ENCODE assay signal across 10 cellular contexts in genomic region chrX:18899796-18900380, GRCh38.
DNase-seq lines count a peak whose midpoint lies in the region; ATAC-seq and TF ChIP-seq lines count a peak whose summit lies in the region.
"Had no signal": no experiment of that assay in that cellular context is flagged by ENCODE, and none has a peak within 500 bp of the region (broad histone marks: within the 10 kb centered on the region; RNA-seq: fewer than 3 reads in every experiment).

No MANE protein-coding gene starts in this region.

- H3K27me3 Mint-ChIP-seq in nephron (ENCODE audit: low read depth) = no peaks in the 10 kb centered on the region
- H3K27me3 Mint-ChIP-seq in T-helper 2 cell treated with Interferon-gamma antibody and Interleukin-4, amounts not matched to agents 5 μg/mL and 100 μg/mL, for 36 hours (ENCODE audit: low read depth) = no peaks in the 10 kb centered on the region

- ATAC-seq in body of pancreas = no peak
- no peak for ATAC-seq in GM18502 (IDR thresholded peaks at IDR 0.05; ENCODE audit: poor library complexity, unreplicated experiment)

- no peak overlapping the region for H3K4me3 ChIP-seq in body of pancreas

- no peak overlapping the region for H3K27ac Mint-ChIP-seq in nephron
- H3K27ac Mint-ChIP-seq in T-helper 2 cell treated with Interferon-gamma antibody and Interleukin-4, amounts not matched to agents 5 μg/mL and 100 μg/mL, for 36 hours = no peak overlapping the region

- H3K9me3 Mint-ChIP-seq in nephron = peaks cover 15% of the 10 kb centered on the region
- no peaks in the 10 kb centered on the region for H3K9me3 Mint-ChIP-seq in T-helper 2 cell treated with Interferon-gamma antibody and Interleukin-4, amounts not matched to agents 5 μg/mL and 100 μg/mL, for 36 hours

- H3K4me3 Mint-ChIP-seq in nephron = no peak overlapping the region
- no peak overlapping the region for H3K4me3 Mint-ChIP-seq in T-helper 2 cell treated with Interferon-gamma antibody and Interleukin-4, amounts not matched to agents 5 μg/mL and 100 μg/mL, for 36 hours

- no peak for TF ChIP-seq POLR2A in body of pancreas (IDR thresholded peaks at IDR 0.05)

- H3K4me1 Mint-ChIP-seq in nephron = peaks cover 11% of the 10 kb centered on the region
- no peaks in the 10 kb centered on the region for H3K4me1 Mint-ChIP-seq in T-helper 2 cell treated with Interferon-gamma antibody and Interleukin-4, amounts not matched to agents 5 μg/mL and 100 μg/mL, for 36 hours (ENCODE audit: low read depth)

- H3K9me3 ChIP-seq in body of pancreas = no peaks in the 10 kb centered on the region

- DNase-seq in Daoy (ENCODE audit: low read depth) (peak; percentile 10), HT-29 (ENCODE audit: low spot score) (peak; percentile 17), body of pancreas (no peak), NCI-H128 (lab: John Stamatoyannopoulos, UW; ENCODE audit: unreplicated experiment) (no peak)
- no peak for DNase-seq in T-helper 2 cell treated with Interferon-gamma antibody and Interleukin-4, amounts not matched to agents 5 μg/mL and 100 μg/mL, for 36 hours (ENCODE audit: low spot score)
- DNase-seq: activated T-cell treated with anti-CD3 and anti-CD28 coated beads, Interleukin-2, amount 50 U/mL, for 1 hour; foreskin melanocyte had no signal

- H3K27me3 ChIP-seq in body of pancreas = no peaks in the 10 kb centered on the region

- peak in 4 of 7 experiments; percentile 12 to 21 (median 18) for TF ChIP-seq CTCF in body of pancreas (IDR thresholded peaks at IDR 0.05)
- TF ChIP-seq CTCF in nephron (IDR thresholded peaks at IDR 0.05; ENCODE audit: unreplicated experiment in 3 of 3) = peak; percentile 13 to 40 (median 19)

- no peaks in the 10 kb centered on the region for H3K36me3 ChIP-seq in body of pancreas (replicated peaks in 1 of 2; ENCODE audit: insufficient read depth in 1 of 2, low read depth in 2 of 2)

- intact Hi-C loops in body of pancreas (cut with DNase I) = loop anchor here (10.0 kb wide), 1 partner anchor 495 kb away; no protein-coding TSS in a partner anchor

- 70 to 85% methylated on average over 13 of the region's 13 CpGs for WGBS in body of pancreas, 2 donors

- H3K27ac ChIP-seq in body of pancreas = no peak overlapping the region
- H3K27ac ChIP-seq: parathyroid adenoma had no signal

- peaks cover 18% of the 10 kb centered on the region for H3K36me3 Mint-ChIP-seq in nephron (ENCODE audit: low read depth)
- no peaks in the 10 kb centered on the region for H3K36me3 Mint-ChIP-seq in T-helper 2 cell treated with Interferon-gamma antibody and Interleukin-4, amounts not matched to agents 5 μg/mL and 100 μg/mL, for 36 hours (ENCODE audit: low read depth)

- H3K4me1 ChIP-seq in body of pancreas = no peaks in the 10 kb centered on the region
- H3K4me1 ChIP-seq: parathyroid adenoma had no signal

Comparison
In these comparisons a context has a peak if more than half of its experiments do, and no peak if none do; other contexts are left out.
1. DNase-seq: peak in Daoy (single experiment) and HT-29 (single experiment); none in body of pancreas (0 of 4), T-helper 2 cell treated with Interferon-gamma antibody and Interleukin-4, amounts not matched to agents 5 μg/mL and 100 μg/mL, for 36 hours (single experiment) and NCI-H128 (single experiment).